Comparison of ENCODE assay signal across 1 cellular context in genomic region chr1:54886724-54887664, GRCh38.
TF ChIP-seq lines count a peak whose summit lies in the region.

TSS of gene DHCR24 (minus strand) at chr1:54887195. CDS start at chr1:54887119, 76 bp downstream.

TF ChIP-seq in K562, 482 proteins besides CTCF, POLR2A, EP300 and RAD21 (continued from another document and continues in another):
- TF ChIP-seq PBX2 (CRISPR knock-in tag; IDR thresholded peaks at IDR 0.05; ENCODE audit: low read depth) (no peak), PBX2 (tag; conservative IDR thresholded peaks at IDR 0.05; ENCODE audit: low read depth) (no peak), CREB1 (IDR thresholded peaks at IDR 0.05) (no peak), CREB1 (CRISPR knock-in tag; IDR thresholded peaks at IDR 0.05) (peak; percentile 45; the same call in 1 of the 2 replicates), REST (CRISPR knock-in tag; IDR thresholded peaks at IDR 0.05; ENCODE audit: low read depth) (0 out of 2 replicates have a peak, but pooled peaks have one; percentile 49), ZNF778 (CRISPR knock-in tag; IDR thresholded peaks at IDR 0.05) (no peak), MCM5 (IDR thresholded peaks at IDR 0.05; ENCODE audit: low read depth) (no peak), SP1 (CRISPR knock-in tag; IDR thresholded peaks at IDR 0.05) (no peak; the same call in 1 of the 2 replicates), GTF2F1 (IDR thresholded peaks at IDR 0.05; ENCODE audit: low read depth, low read length) (no peak), CHD2 (IDR thresholded peaks at IDR 0.05; ENCODE audit: low read depth, low read length) (peak; percentile 49), SREBF1 (IDR thresholded peaks at IDR 0.05; ENCODE audit: borderline replicate concordance, low read depth, low read length) (peak; percentile 73; the same call in 1 of the 2 replicates), ZNF436 (CRISPR knock-in tag; IDR thresholded peaks at IDR 0.05) (no peak), PTBP1 (IDR thresholded peaks at IDR 0.05; ENCODE audit: low read depth, low read length) (no peak), ERF (CRISPR knock-in tag; IDR thresholded peaks at IDR 0.05) (peak; percentile 21; the same call in 1 of the 2 replicates), FOS (IDR thresholded peaks at IDR 0.05; ENCODE audit: extremely low read depth, insufficient read length) (peak; percentile 88), GATAD2B (IDR thresholded peaks at IDR 0.05; ENCODE audit: borderline replicate concordance) (no peak), CBFA2T3 (IDR thresholded peaks at IDR 0.05) (no peak), ZNF311 (CRISPR knock-in tag; IDR thresholded peaks at IDR 0.05) (no peak), CUX1 (CRISPR knock-in tag; IDR thresholded peaks at IDR 0.05) (no peak), E2F6 (IDR thresholded peaks at IDR 0.05; ENCODE audit: borderline replicate concordance in 1 of 2, extremely low read depth in 1 of 2, insufficient read depth in 1 of 2, insufficient read length in 1 of 2, low read depth in 1 of 2, low read length in 1 of 2, poor library complexity in 1 of 2, severe bottlenecking in 1 of 2) (peak; percentile 73 to 77), HMBOX1 (IDR thresholded peaks at IDR 0.05) (no peak), E2F4 (CRISPR knock-in tag; IDR thresholded peaks at IDR 0.05; ENCODE audit: low read depth) (no peak), BHLHE40 (IDR thresholded peaks at IDR 0.05; ENCODE audit: low read length) (peak; percentile 89), ZHX1 (conservative IDR thresholded peaks at IDR 0.05; ENCODE audit: low read length) (no peak), MBD1 (CRISPR knock-in tag; IDR thresholded peaks at IDR 0.05) (no peak), RBM34 (IDR thresholded peaks at IDR 0.05; ENCODE audit: borderline replicate concordance, insufficient read depth, low read length) (peak; percentile 75; the same call in 1 of the 2 replicates), SAP30 (IDR thresholded peaks at IDR 0.05; ENCODE audit: borderline replicate concordance, insufficient read depth, low read depth, low read length, poor library complexity, severe bottlenecking) (peak; percentile 48), LEF1 (IDR thresholded peaks at IDR 0.05) (no peak), ZNF121 (CRISPR knock-in tag; conservative IDR thresholded peaks at IDR 0.05) (no peak), MTA2 (IDR thresholded peaks at IDR 0.05; ENCODE audit: low read depth) (no peak), TAF9B (IDR thresholded peaks at IDR 0.05; ENCODE audit: partially characterized antibody) (no peak), SAFB (IDR thresholded peaks at IDR 0.05; ENCODE audit: borderline replicate concordance, low read depth, low read length) (peak; percentile 36; the same call in 1 of the 2 replicates), FOXO4 (CRISPR knock-in tag; IDR thresholded peaks at IDR 0.05) (no peak), ATF1 (CRISPR knock-in tag; IDR thresholded peaks at IDR 0.05) (no peak), ATF1 (tag; IDR thresholded peaks at IDR 0.05) (peak; percentile 79), ZNF23 (CRISPR knock-in tag; IDR thresholded peaks at IDR 0.05) (no peak), PCBP1 (IDR thresholded peaks at IDR 0.05; ENCODE audit: low read depth, low read length, poor library complexity, severe bottlenecking) (peak; percentile 33)
